ENCODE assay signal across 8 cellular contexts in genomic region chr20:23361651-23362391, GRCh38. TPM values are rescaled to one million over a fixed set of nuclear protein-coding genes. Genes with fewer than 3 reads are reported as not detected.
DNase-seq lines count a peak whose midpoint lies in the region; ATAC-seq and TF ChIP-seq lines count a peak whose summit lies in the region.

GZF1 (plus strand) TSS chr20:23362182; CDS start chr20:23364384, 2,202 bp downstream.

- peaks cover 23% of the 10 kb centered on the region for H3K36me3 Mint-ChIP-seq in T-helper 2 cell treated with Interferon-gamma antibody and Interleukin-4, amounts not matched to agents 5 μg/mL and 100 μg/mL, for 36 hours (ENCODE audit: low read depth)

- no peaks in the 10 kb centered on the region for H3K9me3 Mint-ChIP-seq in T-helper 2 cell treated with Interferon-gamma antibody and Interleukin-4, amounts not matched to agents 5 μg/mL and 100 μg/mL, for 36 hours

- peak within 1 kb of the TSS; percentile 95 for H3K27ac Mint-ChIP-seq in T-helper 2 cell treated with Interferon-gamma antibody and Interleukin-4, amounts not matched to agents 5 μg/mL and 100 μg/mL, for 36 hours

- peaks cover 6 to 25% of the 10 kb centered on the region in 2 donors for H3K4me1 ChIP-seq in ascending aorta
- H3K4me1 ChIP-seq in right cardiac atrium (ENCODE audit: control insufficient read depth, insufficient read depth, low read length): peaks cover 2% of the 10 kb centered on the region
- H3K4me1 ChIP-seq in uterus: peaks cover 0 to 13% of the 10 kb centered on the region in 2 donors

- DNase-seq in NCI-H2029 (lab: John Stamatoyannopoulos, UW) (peak; percentile 95), ascending aorta (ENCODE audit: low spot score in 2 of 2) (peak; percentile 94 to 99), right cardiac atrium (peak; percentile 98 to 100 (median 99)), putamen (ENCODE audit: low spot score) (peak; percentile 98), uterus (peak; percentile 97 to 100)
- DNase-seq in T-helper 2 cell treated with Interferon-gamma antibody and Interleukin-4, amounts not matched to agents 5 μg/mL and 100 μg/mL, for 36 hours (ENCODE audit: low spot score): peak; percentile 99

- H3K36me3 ChIP-seq in ascending aorta (peaks cover 12 to 14% of the 10 kb centered on the region in 2 donors), uterus (no peaks in the 10 kb centered on the region)

- TF ChIP-seq CTCF in ascending aorta (IDR thresholded peaks at IDR 0.05) (peak in 1 of 3 experiments; percentile 25), uterus (IDR thresholded peaks at IDR 0.05) (peak in 3 of 4 experiments; percentile 8 to 56 (median 40))

- intact Hi-C loops in ascending aorta (cut with DNase I) (loop anchor here (1.0 to 10.0 kb wide), 7 partner anchors 12 to 1873 kb away; partner anchors contain the start of genes CST3, NAPB and NXT1), right cardiac atrium (cut with DNase I) (no loop called here), uterus (cut with DNase I; ENCODE audit: low total_unique reads) (no loop called here)

- H3K4me3 ChIP-seq in ascending aorta (peak within 1 kb of the TSS; percentile 76 to 77), right cardiac atrium (ENCODE audit: low read length) (peak within 1 kb of the TSS; percentile 73), uterus (peak within 1 kb of the TSS; percentile 65 to 75)

- ATAC-seq in GM18508 (IDR thresholded peaks at IDR 0.05; ENCODE audit: insufficient read depth, unreplicated experiment) (peak; percentile 38), HG02981 (IDR thresholded peaks at IDR 0.05; ENCODE audit: unreplicated experiment) (peak; percentile 66), right cardiac atrium (peak; percentile 92 to 95)

- H3K27ac ChIP-seq in ascending aorta (peak within 1 kb of the TSS; percentile 99 to 100), right cardiac atrium (ENCODE audit: low read length) (peak within 1 kb of the TSS; percentile 90), uterus (peak within 1 kb of the TSS; percentile 93 to 97)

- peak within 1 kb of the TSS; percentile 94 for H3K4me3 Mint-ChIP-seq in T-helper 2 cell treated with Interferon-gamma antibody and Interleukin-4, amounts not matched to agents 5 μg/mL and 100 μg/mL, for 36 hours

- peak; percentile 95 to 98 for TF ChIP-seq POLR2A in uterus (IDR thresholded peaks at IDR 0.05)

- H3K27me3 Mint-ChIP-seq in T-helper 2 cell treated with Interferon-gamma antibody and Interleukin-4, amounts not matched to agents 5 μg/mL and 100 μg/mL, for 36 hours (ENCODE audit: low read depth): no peaks in the 10 kb centered on the region

- H3K4me1 Mint-ChIP-seq in T-helper 2 cell treated with Interferon-gamma antibody and Interleukin-4, amounts not matched to agents 5 μg/mL and 100 μg/mL, for 36 hours (ENCODE audit: low read depth): peaks cover 47% of the 10 kb centered on the region

- H3K27me3 ChIP-seq in ascending aorta (no peaks in the 10 kb centered on the region), right cardiac atrium (ENCODE audit: control insufficient read depth, insufficient read depth) (no peaks in the 10 kb centered on the region), uterus (no peaks in the 10 kb centered on the region)

- H3K9me3 ChIP-seq in ascending aorta: no peaks in the 10 kb centered on the region
- no peaks in the 10 kb centered on the region for H3K9me3 ChIP-seq in right cardiac atrium (ENCODE audit: control insufficient read depth, low read length)
- H3K9me3 ChIP-seq in uterus: no peaks in the 10 kb centered on the region

- under 1% methylated on average over 95 of the region's 95 CpGs for WGBS in right cardiac atrium

RNA-seq across cellular contexts. Expression of gene GZF1, which starts in this region (rescaled TPM):
- 54.8 TPM for total RNA-seq in ascending aorta
- 10 to 100 TPM; 19.1 to 24.8 (median 21.1) TPM for total RNA-seq in right cardiac atrium
- polyA plus RNA-seq in right cardiac atrium: 10.4 TPM
- 10 to 100 TPM in 3 of 4 donors, 1 to 10 TPM in 1; 5.9 to 24.5 (median 17.6) TPM for total RNA-seq in uterus

Comparison
In these comparisons a context has a peak if more than half of its experiments do, and no peak if none do; other contexts are left out.
1. Peak in every context shown above with its lines: DNase-seq, ATAC-seq, H3K4me3 ChIP-seq and H3K27ac ChIP-seq.
2. ATAC-seq: peak in every context shown above with its lines; median percentile 94 in right cardiac atrium; 66 in HG02981; 38 in GM18508.